In genomic region chr11:3423138-3423715, GRCh38 we compare ENCODE assay signal across 8 cellular contexts. TPM values are rescaled to one million over a fixed set of nuclear protein-coding genes. Genes with fewer than 3 reads are reported as not detected.
DNase-seq lines count a peak whose midpoint lies in the region; ATAC-seq and TF ChIP-seq lines count a peak whose summit lies in the region.
"Not testable (repeated sequence)": the region's sequence is repeated elsewhere in the genome, so short reads cannot be mapped to it uniquely, and the experiment has no call there.

No MANE protein-coding gene starts in this region.

- ATAC-seq in T-helper 17 cell, result not testable (repeated sequence)

- not testable (repeated sequence) for H3K4ac ChIP-seq in mesenchymal stem cell (ENCODE audit: low read depth in 1 of 2, low read length in 2 of 2)

- H3K36me3 Mint-ChIP-seq in T-helper 17 cell (ENCODE audit: low read depth), result not testable (repeated sequence)

- H3K9ac ChIP-seq in mesenchymal stem cell (ENCODE audit: low read length), result peak overlapping the region; percentile 83
- H3K9ac ChIP-seq in skeletal muscle satellite cell (ENCODE audit: low read depth, low read length), result peak overlapping the region; percentile 73

- H3K4me3 ChIP-seq in MG63 (peak overlapping the region; percentile 56), astrocyte of the spinal cord (ENCODE audit: low read depth, low read length) (peak overlapping the region; percentile 51), fibroblast of villous mesenchyme (ENCODE audit: low read depth, low read length) (peak overlapping the region; percentile 58), mesenchymal stem cell (ENCODE audit: insufficient read depth in 1 of 2, low read depth in 1 of 2, low read length in 2 of 2) (peak overlapping the region; percentile 65 to 76), skeletal muscle satellite cell (ENCODE audit: low read length) (peak overlapping the region; percentile 73)

- H4K91ac ChIP-seq in mesenchymal stem cell (ENCODE audit: low read length), result not testable (repeated sequence)

- peak overlapping the region; percentile 86 for H3K27ac Mint-ChIP-seq in T-helper 17 cell

- peak overlapping the region; percentile 93 for H3K4me3 Mint-ChIP-seq in T-helper 17 cell

- in situ Hi-C loops in ACHN (cut with HindIII; ENCODE audit: low pct_ligation_motif_present, low pct_unique_long_range_greater_than_20kb, low sequenced_read_pairs); astrocyte of the spinal cord (cut with HindIII; ENCODE audit: low sequenced_read_pairs): not testable (repeated sequence)

- not testable (repeated sequence) for H3K27ac ChIP-seq in mesenchymal stem cell (ENCODE audit: low read length, poor library complexity, severe bottlenecking)

- H3K18ac ChIP-seq in mesenchymal stem cell (ENCODE audit: low read depth in 1 of 2, low read length in 2 of 2), result peak overlapping the region in 1 of 2 experiments; percentile 19

- peak overlapping the region; percentile 60 for H3K4me2 ChIP-seq in mesenchymal stem cell (ENCODE audit: low read length, poor library complexity, severe bottlenecking)
- H3K4me2 ChIP-seq in skeletal muscle satellite cell (ENCODE audit: low read length), result peak overlapping the region; percentile 81

- not testable (repeated sequence) for TF ChIP-seq CTCF in GM10248 (IDR thresholded peaks at IDR 0.05; ENCODE audit: control extremely low read depth, extremely low read depth, low read depth, missing control alignments); astrocyte of the spinal cord (IDR thresholded peaks at IDR 0.05; ENCODE audit: low read depth, low read length); fibroblast of villous mesenchyme (IDR thresholded peaks at IDR 0.05; ENCODE audit: insufficient read depth, low read depth, low read length)

- H3K4me1 ChIP-seq in mesenchymal stem cell (ENCODE audit: control insufficient read depth, insufficient read depth, low read depth, low read length); skeletal muscle satellite cell (ENCODE audit: control insufficient read depth, insufficient read depth, low read length): not testable (repeated sequence)

- DNase-seq in ACHN (peak; percentile 2), GM10248 (ENCODE audit: extremely low spot score) (peak; percentile 21)
- DNase-seq in MG63; T-helper 17 cell; astrocyte of the spinal cord (ENCODE audit: low read depth, low spot score); fibroblast of villous mesenchyme (ENCODE audit: low read depth); mesenchymal stem cell: not testable (repeated sequence)

- H4K8ac ChIP-seq in mesenchymal stem cell (ENCODE audit: low read length), result not testable (repeated sequence)

- WGBS in mesenchymal stem cell, result under 1% methylated on average over 38 of the region's 45 CpGs

- not testable (repeated sequence) for H2BK120ac ChIP-seq in mesenchymal stem cell (ENCODE audit: low read depth, low read length)

- not testable (repeated sequence) for H2AK5ac ChIP-seq in mesenchymal stem cell (ENCODE audit: low read length, severe bottlenecking)

- not testable (repeated sequence) for H3K36me3 ChIP-seq in MG63; mesenchymal stem cell (ENCODE audit: control insufficient read depth in 1 of 2, insufficient read depth in 2 of 2, low read depth in 1 of 2, low read length in 2 of 2); skeletal muscle satellite cell (ENCODE audit: insufficient read depth, low read length)

- not testable (repeated sequence) for H2BK12ac ChIP-seq in mesenchymal stem cell (ENCODE audit: low read length in 2 of 2)

- not testable (repeated sequence) for H3K79me1 ChIP-seq in mesenchymal stem cell (replicated peaks; ENCODE audit: low read length, poor library complexity, severe bottlenecking)

- peak overlapping the region; percentile 54 for H2AFZ ChIP-seq in mesenchymal stem cell (ENCODE audit: low read depth, low read length)

- POLR2A ChIA-PET in GM10248 (lab: Yijun Ruan, JAX), result not testable (repeated sequence)

- not testable (repeated sequence) for H3K9me3 ChIP-seq in MG63; T-helper 17 cell (ENCODE audit: control insufficient read depth, low read length, poor library complexity, severe bottlenecking); mesenchymal stem cell (ENCODE audit: control insufficient read depth, low read length); skeletal muscle satellite cell (replicated peaks; ENCODE audit: low read length)

- CTCF ChIA-PET in GM10248 (lab: Yijun Ruan, JAX), result interaction anchor here (1.6 kb wide), 1 partner anchor 83 kb away, joined by 4 read pairs; no protein-coding TSS in a partner anchor

- not testable (repeated sequence) for H2BK15ac ChIP-seq in mesenchymal stem cell (ENCODE audit: low read depth, poor library complexity, severe bottlenecking)

- peak overlapping the region in 1 of 2 experiments; percentile 71 for H3K14ac ChIP-seq in mesenchymal stem cell (ENCODE audit: low read length in 2 of 2)

- not testable (repeated sequence) for H2BK5ac ChIP-seq in mesenchymal stem cell (ENCODE audit: low read depth, low read length, poor library complexity, severe bottlenecking)

- not testable (repeated sequence) for H3K27me3 ChIP-seq in MG63; mesenchymal stem cell (ENCODE audit: control insufficient read depth in 1 of 2, insufficient read depth in 1 of 2, low read length in 2 of 2); skeletal muscle satellite cell (ENCODE audit: control insufficient read depth, insufficient read depth, low read length)

- not testable (repeated sequence) for H3K23ac ChIP-seq in mesenchymal stem cell (ENCODE audit: low read length in 2 of 2)

- not testable (repeated sequence) for H3K4me1 Mint-ChIP-seq in T-helper 17 cell

- H3K27me3 Mint-ChIP-seq in T-helper 17 cell, result not testable (repeated sequence)

RNA-seq across cellular contexts. Expression of gene ZNF195, which starts 44.3 kb away (rescaled TPM):
- total RNA-seq in MG63 (2014; rRNA removed; shearing (Covaris generic); ENCODE audit: low replicate concordance), result 8.3 and 10.2 TPM in 2 replicates
- 10 to 100 TPM; 21.5 to 27.6 TPM for total RNA-seq in T-helper 17 cell
- total RNA-seq in fibroblast of villous mesenchyme, result 18.4 and 25.5 TPM in 2 replicates
- 11.1 TPM for polyA plus RNA-seq in mesenchymal stem cell (2013, experiment 1 of 2)
- 11.3 TPM for polyA plus RNA-seq in mesenchymal stem cell (2013, experiment 2 of 2)
- 12.7 and 18.8 TPM in 2 replicates for total RNA-seq in skeletal muscle satellite cell (2012; rRNA removed)
